14 cellular contexts compared by ENCODE assay signal in genomic region chr9:88114968-88115612, GRCh38. TPM values are rescaled to one million over a fixed set of nuclear protein-coding genes. Genes with fewer than 3 reads are reported as not detected.
"Had no signal": no experiment of that assay in that cellular context is flagged by ENCODE, and none has a peak within 500 bp of the region (broad histone marks: within the 10 kb centered on the region; RNA-seq: fewer than 3 reads in every experiment).

No MANE protein-coding gene starts in this region.

RNA-seq across cellular contexts. Expression of gene SPATA31C2, which starts 23.2 kb away (rescaled TPM):
- total RNA-seq: activated CD4-positive, alpha-beta memory T cell treated with anti-CD3 and anti-CD28 coated beads, Interleukin-2, amount 10 ng/mL, durations not matched to agents 7 days and 5 days; activated naive CD4-positive, alpha-beta T cell treated with anti-CD3 and anti-CD28 coated beads, Interleukin-2, amount 50 U/mL, for 72 hours; activated naive CD8-positive, alpha-beta T cell treated with anti-CD3 and anti-CD28 coated beads, Interleukin-2, amount 10 ng/mL, durations not matched to agents 7 days and 5 days; activated T-cell treated with anti-CD3 and anti-CD28 coated beads, Interleukin-2, amount 50 U/mL, for 72 hours; ascending aorta; breast epithelium; cardiac muscle cell; colonic mucosa; endothelial cell of umbilical vein; esophagus squamous epithelium; fibroblast of lung; frontal cortex; T-helper 1 cell treated with Interleukin-12 subunit alpha and Interleukin-12 subunit beta and Interleukin-4 antibody, amounts not matched to agents 30 ng/mL and 1 ng/mL, for 36 hours had no signal
- polyA plus RNA-seq: cardiac muscle cell, endothelial cell of umbilical vein, esophagus, fibroblast of lung had no signal
